17 cellular contexts compared by ENCODE assay signal in genomic region chr9:128529191-128529590, GRCh38. TPM values are rescaled to one million over a fixed set of nuclear protein-coding genes. Genes with fewer than 3 reads are reported as not detected.
DNase-seq lines count a peak whose midpoint lies in the region; ATAC-seq and TF ChIP-seq lines count a peak whose summit lies in the region.
"Had no signal": no experiment of that assay in that cellular context is flagged by ENCODE, and none has a peak within 500 bp of the region (broad histone marks: within the 10 kb centered on the region; RNA-seq: fewer than 3 reads in every experiment).

No MANE protein-coding gene starts in this region.

- no peak for TF ChIP-seq CTCF in osteoblast (IDR thresholded peaks at IDR 0.05; ENCODE audit: extremely low read depth, low read depth, low read length)

- H4K20me1 ChIP-seq in BLaER1 treated with 17β-estradiol and CSF1 and Interleukin-3, amounts not matched to agents 10 nM and 100 nM = no peaks in the 10 kb centered on the region; a peak in 2 of 22 replicates
- H4K20me1 ChIP-seq in osteoblast (ENCODE audit: insufficient read depth, low read length) = no peaks in the 10 kb centered on the region

- H3K9me3 Mint-ChIP-seq in activated naive CD4-positive, alpha-beta T cell treated with anti-CD3 and anti-CD28 coated beads, Interleukin-2, amount 50 U/mL, for 72 hours = no peaks in the 10 kb centered on the region
- H3K9me3 Mint-ChIP-seq in dendritic cell treated with granulocyte-macrophage colony-stimulating factor and Interleukin-4, amounts not matched to agents 40 ng/mL and 50 ng/mL, for 4 days = no peaks in the 10 kb centered on the region

- H3K4me1 ChIP-seq in BLaER1 treated with 17β-estradiol and CSF1 and Interleukin-3, amounts not matched to agents 10 nM and 100 nM = peaks cover 0 to 48% (median 38%) of the 10 kb centered on the region in 10 experiments; a peak in 17 of 20 replicates
- H3K4me1 ChIP-seq in osteoblast (ENCODE audit: insufficient read depth, low read length) = peaks cover 6% of the 10 kb centered on the region
- H3K4me1 ChIP-seq: Peyer's patch had no signal

- H3K4me3 Mint-ChIP-seq in dendritic cell treated with granulocyte-macrophage colony-stimulating factor and Interleukin-4, amounts not matched to agents 40 ng/mL and 50 ng/mL, for 4 days = no peak overlapping the region
- H3K4me3 Mint-ChIP-seq: CD4-positive, CD25-positive, alpha-beta regulatory T cell had no signal

- H3K9ac ChIP-seq in BLaER1 treated with 17β-estradiol and CSF1 and Interleukin-3, amounts not matched to agents 10 nM and 100 nM = peak overlapping the region in 2 of 11 experiments; percentile 5 to 45; a peak in 1 of 22 replicates

- H3K79me2 ChIP-seq in osteoblast (ENCODE audit: insufficient read depth, low read length) = no peaks in the 10 kb centered on the region

- no peaks in the 10 kb centered on the region for H3K27me3 ChIP-seq in BLaER1 treated with 17β-estradiol and CSF1 and Interleukin-3, amounts not matched to agents 10 nM and 100 nM
- H3K27me3 ChIP-seq in osteoblast (ENCODE audit: insufficient read depth, low read length) = no peaks in the 10 kb centered on the region
- H3K27me3 ChIP-seq: Peyer's patch had no signal

- H3K4me3 ChIP-seq in BLaER1 treated with 17β-estradiol and CSF1 and Interleukin-3, amounts not matched to agents 10 nM and 100 nM = no peak overlapping the region
- H3K4me3 ChIP-seq in osteoblast (ENCODE audit: insufficient read depth, low read length) = no peak overlapping the region
- H3K4me3 ChIP-seq: Peyer's patch had no signal

- no peaks in the 10 kb centered on the region for H3K4me1 Mint-ChIP-seq in dendritic cell treated with granulocyte-macrophage colony-stimulating factor and Interleukin-4, amounts not matched to agents 40 ng/mL and 50 ng/mL, for 4 days (ENCODE audit: low read depth)
- H3K4me1 Mint-ChIP-seq: CD4-positive, CD25-positive, alpha-beta regulatory T cell had no signal

- no peak for DNase-seq in activated naive CD4-positive, alpha-beta T cell treated with anti-CD3 and anti-CD28 coated beads, Interleukin-2, amount 50 U/mL, for 72 hours (ENCODE audit: low spot score in 2 of 2)
- no peak for DNase-seq in activated naive CD4-positive, alpha-beta T cell treated with Interleukin-2 at 50 U/mL for 16 hours
- DNase-seq in osteoblast (ENCODE audit: insufficient read length, low spot score, missing footprints) (peak; percentile 18), COR-L47 (lab: John Stamatoyannopoulos, UW) (no peak)
- DNase-seq: AML-193; CD4-positive, CD25-positive, alpha-beta regulatory T cell; MM.1S; NCI-H1105; NCI-H1694 treated with DMSO at 0.1 percent for 48 hours; NCI-H226; NCI-H524 treated with DMSO at 0.1 percent for 48 hours; Peyer's patch; Right ventricle myocardium superior had no signal

- H3K9me3 ChIP-seq in BLaER1 treated with 17β-estradiol and CSF1 and Interleukin-3, amounts not matched to agents 10 nM and 100 nM (replicated peaks in 1 of 11) = no peaks in the 10 kb centered on the region
- no peaks in the 10 kb centered on the region for H3K9me3 ChIP-seq in osteoblast (ENCODE audit: low read depth, low read length)
- H3K9me3 ChIP-seq: Peyer's patch had no signal

- peaks cover 0 to 5% of the 10 kb centered on the region in 2 donors for H3K36me3 Mint-ChIP-seq in activated naive CD4-positive, alpha-beta T cell treated with anti-CD3 and anti-CD28 coated beads, Interleukin-2, amount 50 U/mL, for 72 hours
- peaks cover 100% of the 10 kb centered on the region for H3K36me3 Mint-ChIP-seq in dendritic cell treated with granulocyte-macrophage colony-stimulating factor and Interleukin-4, amounts not matched to agents 40 ng/mL and 50 ng/mL, for 4 days (ENCODE audit: low read depth)

- peak overlapping the region in 9 of 11 experiments; percentile 6 to 61 (median 48); a peak in 16 of 22 replicates for H3K4me2 ChIP-seq in BLaER1 treated with 17β-estradiol and CSF1 and Interleukin-3, amounts not matched to agents 10 nM and 100 nM
- H3K4me2 ChIP-seq in osteoblast (ENCODE audit: insufficient read depth, low read length) = no peak overlapping the region

- ATAC-seq in activated naive CD4-positive, alpha-beta T cell treated with anti-CD3 and anti-CD28 coated beads, Interleukin-2, amount 50 U/mL, for 72 hours = no peak
- no peak for ATAC-seq in HG03565 (IDR thresholded peaks at IDR 0.05; ENCODE audit: unreplicated experiment)
- no peak for ATAC-seq in GM19467 (IDR thresholded peaks at IDR 0.05; ENCODE audit: unreplicated experiment)

- peak overlapping the region; percentile 46 to 74 for H3K27ac Mint-ChIP-seq in activated naive CD4-positive, alpha-beta T cell treated with anti-CD3 and anti-CD28 coated beads, Interleukin-2, amount 50 U/mL, for 72 hours
- peak overlapping the region; percentile 44 for H3K27ac Mint-ChIP-seq in dendritic cell treated with granulocyte-macrophage colony-stimulating factor and Interleukin-4, amounts not matched to agents 40 ng/mL and 50 ng/mL, for 4 days

- H3K27me3 Mint-ChIP-seq in dendritic cell treated with granulocyte-macrophage colony-stimulating factor and Interleukin-4, amounts not matched to agents 40 ng/mL and 50 ng/mL, for 4 days = no peaks in the 10 kb centered on the region
- H3K27me3 Mint-ChIP-seq: CD4-positive, CD25-positive, alpha-beta regulatory T cell had no signal

- no peak overlapping the region for H2AFZ ChIP-seq in osteoblast (ENCODE audit: low read length)

- intact Hi-C loops in dendritic cell treated with granulocyte-macrophage colony-stimulating factor and Interleukin-4, amounts not matched to agents 40 ng/mL and 50 ng/mL, for 4 days (cut with micrococcal nuclease) = no loop called here

- H3K27ac ChIP-seq in BLaER1 treated with 17β-estradiol and CSF1 and Interleukin-3, amounts not matched to agents 10 nM and 100 nM = peak overlapping the region in 2 of 11 experiments; percentile 1 to 2; a peak in 2 of 22 replicates
- no peak overlapping the region for H3K27ac ChIP-seq in osteoblast (ENCODE audit: low read depth, low read length)
- H3K27ac ChIP-seq: Peyer's patch had no signal

- peaks cover 85 to 100% (median 97%) of the 10 kb centered on the region in 11 experiments for H3K36me3 ChIP-seq in BLaER1 treated with 17β-estradiol and CSF1 and Interleukin-3, amounts not matched to agents 10 nM and 100 nM
- H3K36me3 ChIP-seq in osteoblast (ENCODE audit: insufficient read depth, low read length) = peaks cover 47% of the 10 kb centered on the region

RNA-seq across cellular contexts. Expression of gene SPTAN1, which starts 23.2 kb away (rescaled TPM):
- 100 to 1,000 TPM; 242 to 278 TPM for total RNA-seq in activated naive CD4-positive, alpha-beta T cell treated with anti-CD3 and anti-CD28 coated beads, Interleukin-2, amount 50 U/mL, for 72 hours
- total RNA-seq in osteoblast = 324 and 354 TPM in 2 replicates

RNA-seq across cellular contexts. Expression of gene GLE1, which starts 24.7 kb away (rescaled TPM):
- total RNA-seq in activated naive CD4-positive, alpha-beta T cell treated with anti-CD3 and anti-CD28 coated beads, Interleukin-2, amount 50 U/mL, for 72 hours = 10 to 100 TPM; 51.4 to 57.0 TPM
- 17.1 and 19.2 TPM in 2 replicates for total RNA-seq in osteoblast
